Comparison of ENCODE assay signal across 11 cellular contexts in the genomic region with DNA sequence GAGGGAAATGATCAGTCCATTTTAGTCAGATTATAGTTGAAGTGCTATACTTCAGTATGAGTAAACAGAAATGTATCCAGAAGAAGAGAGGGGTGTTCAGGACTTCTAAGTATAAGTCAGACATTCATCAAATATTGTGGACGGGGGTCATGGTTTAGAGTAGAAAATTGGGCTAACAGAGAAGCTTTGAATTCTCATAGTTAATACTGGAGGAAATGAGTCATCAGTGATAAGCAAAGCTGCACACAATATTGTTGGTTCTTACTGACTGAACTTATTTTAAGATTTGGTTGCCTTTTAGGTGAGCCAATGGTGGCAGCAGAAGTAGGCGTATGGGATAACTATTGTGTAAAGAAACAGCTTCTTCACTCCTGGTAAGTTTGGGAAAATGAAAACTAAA. TPM values are rescaled to one million over a fixed set of nuclear protein-coding genes. Genes with fewer than 3 reads are reported as not detected.
A peak's percentile ranks its signal among the peaks of the same experiment; 100 is the strongest.
DNase-seq lines count a peak whose midpoint lies in the region; ATAC-seq, FAIRE-seq and TF ChIP-seq lines count a peak whose summit lies in the region.
"Had no signal": no experiment of that assay in that cellular context is flagged by ENCODE, and none has a peak within 500 bp of the region (broad histone marks: within the 10 kb centered on the region; RNA-seq: fewer than 3 reads in every experiment).

No MANE protein-coding gene starts in this region.

- CTCF ChIA-PET in HepG2 (lab: Yijun Ruan, JAX; ENCODE audit: low intra/inter-chr PET ratio, low total read pairs) = no interaction called here

- H3K4me1 ChIP-seq in Karpas-422 (ENCODE audit: low read length) = peaks cover 68% of the 10 kb centered on the region
- H3K4me1 ChIP-seq in HepG2 (ENCODE audit: insufficient read depth, low read length) = peaks cover 80% of the 10 kb centered on the region

- H3K4me1 Mint-ChIP-seq in activated T-helper 17 cell treated with anti-CD3 and anti-CD28 coated beads, Interleukin-2, amount 50 U/mL, for 72 hours = peaks cover 27% of the 10 kb centered on the region

- TF ChIP-seq EP300 in HepG2 (IDR thresholded peaks at IDR 0.05; ENCODE audit: low read depth in 2 of 2, low read length in 2 of 2) = no peak
- no peak for TF ChIP-seq EP300 in HepG2 (CRISPR knock-in tag; IDR thresholded peaks at IDR 0.05; ENCODE audit: borderline replicate concordance)

- POLR2A ChIA-PET in HepG2 (lab: Yijun Ruan, JAX) = interaction anchor here (0.9 to 6.7 kb wide), 7 partner anchors 9 to 97 kb away, joined by 3 to 144 read pairs (median 21); a partner anchor contains a TSS

- H3K9me3 ChIP-seq in Karpas-422 (ENCODE audit: low read length) = no peaks in the 10 kb centered on the region
- no peaks in the 10 kb centered on the region for H3K9me3 ChIP-seq in HepG2 (ENCODE audit: low read length)

- H2AFZ ChIP-seq in Karpas-422 (ENCODE audit: low read length) = no peak overlapping the region
- no peak overlapping the region for H2AFZ ChIP-seq in HepG2 (ENCODE audit: low read length)

- H3K27ac ChIP-seq in Karpas-422 (ENCODE audit: low read length) (peak overlapping the region; percentile 73), HepG2 (ENCODE audit: extremely low read length, insufficient read depth, low read length) (peak overlapping the region; percentile 47)

- in situ Hi-C loops in HepG2 (cut with HindIII; ENCODE audit: extremely low pct_ligation_motif_present, low pct_unique_long_range_greater_than_20kb) = no loop called here

- BruUV-seq in HepG2 (replicated peaks; lab: Mats Ljungman, UMichigan) = no TSS peak

- H3K4me3 Mint-ChIP-seq in activated T-helper 17 cell treated with anti-CD3 and anti-CD28 coated beads, Interleukin-2, amount 50 U/mL, for 72 hours = peak overlapping the region; percentile 92

- DNase-seq in CD1c-positive myeloid dendritic cell (ENCODE audit: extremely low spot score) (peak; percentile 16), Karpas-422 (no peak), HepG2 (ENCODE audit: low spot score) (peak; percentile 71), GM19239 (ENCODE audit: insufficient read length, low spot score) (no peak)
- DNase-seq in stimulated activated CD4-positive, alpha-beta T cell treated with anti-CD3 and anti-CD28 coated beads, Interleukin-15, amount 100 ng/mL, for 24 hours = no peak
- DNase-seq: activated gamma-delta T cell; NCI-H345; stimulated activated CD4-positive, alpha-beta T cell treated with anti-CD3 and anti-CD28 coated beads, Interleukin-4, amount 100 ng/mL, for 24 hours had no signal

- ATAC-seq in activated T-helper 17 cell treated with anti-CD3 and anti-CD28 coated beads, Interleukin-2, amount 50 U/mL, for 72 hours (replicated peaks) = peak; percentile 33
- no peak for ATAC-seq in HepG2
- ATAC-seq in HG02798 (IDR thresholded peaks at IDR 0.05; ENCODE audit: poor library complexity, unreplicated experiment) = no peak
- no peak for ATAC-seq in GM21786 (IDR thresholded peaks at IDR 0.05; ENCODE audit: unreplicated experiment)

- peaks cover 81% of the 10 kb centered on the region for H3K36me3 Mint-ChIP-seq in activated T-helper 17 cell treated with anti-CD3 and anti-CD28 coated beads, Interleukin-2, amount 50 U/mL, for 72 hours (ENCODE audit: low read depth)

- no peak for TF ChIP-seq CTCF in HepG2 (CRISPR knock-in tag; IDR thresholded peaks at IDR 0.05)

- peak overlapping the region; percentile 90 for H3K27ac Mint-ChIP-seq in activated T-helper 17 cell treated with anti-CD3 and anti-CD28 coated beads, Interleukin-2, amount 50 U/mL, for 72 hours

- 54% methylated on average over 2 of the region's 2 CpGs for WGBS in HepG2 (ENCODE audit: low lambda C conversion rate)

- peak overlapping the region; percentile 12 for H3K4me2 ChIP-seq in Karpas-422 (ENCODE audit: low read depth, low read length, poor library complexity, severe bottlenecking)
- peak overlapping the region; percentile 15; the same call in 1 of the 2 replicates for H3K4me2 ChIP-seq in HepG2 (ENCODE audit: low read depth, low read length)

- no peak overlapping the region for H3K9ac ChIP-seq in Karpas-422 (ENCODE audit: low read length)
- H3K9ac ChIP-seq in HepG2 (ENCODE audit: insufficient read depth, low read depth, low read length) = no peak overlapping the region

- no peaks in the 10 kb centered on the region for H3K27me3 ChIP-seq in Karpas-422 (ENCODE audit: low read length)
- no peaks in the 10 kb centered on the region for H3K27me3 ChIP-seq in HepG2 (ENCODE audit: control insufficient read depth in 1 of 2, insufficient read depth in 2 of 2, low read length in 2 of 2)

- H4K20me1 ChIP-seq in Karpas-422 (ENCODE audit: insufficient read depth, low read depth, low read length) (no peaks in the 10 kb centered on the region), HepG2 (ENCODE audit: insufficient read depth, low read length) (peaks cover 4% of the 10 kb centered on the region; the same call in 1 of the 2 replicates)

- H3K4me3 ChIP-seq in Karpas-422 (ENCODE audit: low read length) (no peak overlapping the region), HepG2 (replicated peaks in 1 of 3; ENCODE audit: insufficient read depth in 1 of 3, low read depth in 2 of 3, low read length in 3 of 3) (no peak overlapping the region; a peak in 1 of 6 replicates)

- peaks cover 40% of the 10 kb centered on the region for H3K79me2 ChIP-seq in Karpas-422 (ENCODE audit: low read length)
- peaks cover 8% of the 10 kb centered on the region for H3K79me2 ChIP-seq in HepG2 (ENCODE audit: insufficient read depth, low read length)

- no peaks in the 10 kb centered on the region for H3K9me3 Mint-ChIP-seq in activated T-helper 17 cell treated with anti-CD3 and anti-CD28 coated beads, Interleukin-2, amount 50 U/mL, for 72 hours

- H3K9me2 ChIP-seq in Karpas-422 (replicated peaks; ENCODE audit: insufficient read depth, low read length) = no peaks in the 10 kb centered on the region

- peaks cover 52% of the 10 kb centered on the region for H3K36me3 ChIP-seq in Karpas-422 (ENCODE audit: insufficient read depth, low read length)
- peaks cover 3 to 41% of the 10 kb centered on the region in 2 experiments for H3K36me3 ChIP-seq in HepG2 (replicated peaks in 1 of 2; ENCODE audit: control insufficient read depth in 1 of 2, insufficient read depth in 2 of 2, low read length in 2 of 2)

- FAIRE-seq in HepG2 (lab: Jason Lieb, UNC) = no peak
- FAIRE-seq in GM19239 (lab: Jason Lieb, UNC) = no peak

- H3K27me3 Mint-ChIP-seq in activated T-helper 17 cell treated with anti-CD3 and anti-CD28 coated beads, Interleukin-2, amount 50 U/mL, for 72 hours = no peaks in the 10 kb centered on the region

- intact Hi-C loops in HepG2 (cut with micrococcal nuclease; ENCODE audit: unreplicated experiment) = loop anchor here (1.0 to 2.0 kb wide), 2 partner anchors 11 to 34 kb away; a partner anchor contains a TSS

- TF ChIP-seq POLR2A in HepG2 (IDR thresholded peaks at IDR 0.05; ENCODE audit: insufficient read depth in 1 of 2, low read depth in 2 of 2, low read length in 2 of 2) = no peak

- no peak for TF ChIP-seq RAD21 in HepG2 (CRISPR knock-in tag; IDR thresholded peaks at IDR 0.05)

RNA-seq across cellular contexts. Expression of a gene that starts 1.7 kb away (rescaled TPM):
- 109 and 146 TPM in 2 replicates for total RNA-seq in Karpas-422 (2014; rRNA removed; shearing (Covaris generic); ENCODE audit: low replicate concordance)
- 10 to 100 TPM; 88.2 to 89.6 TPM for total RNA-seq in activated T-helper 17 cell treated with anti-CD3 and anti-CD28 coated beads, Interleukin-2, amount 50 U/mL, for 72 hours
- 22.4 and 54.4 TPM in 2 replicates for total RNA-seq in HepG2 (2016; rRNA removed; fragmentation: Illumina TruSeq; extraction: Trizol)
- 12.4 and 13.6 TPM in 2 replicates for total RNA-seq in HepG2 (2016; cell fraction: cytosol; rRNA removed; fragmentation: Illumina TruSeq; extraction: Trizol; ENCODE audit: low read depth)
- total RNA-seq in HepG2 (2016; cell fraction: insoluble cytoplasmic fraction; rRNA removed; fragmentation: Illumina TruSeq; extraction: Trizol) = 20.6 and 54.0 TPM in 2 replicates
- 25.2 and 28.6 TPM in 2 replicates for total RNA-seq in HepG2 (2016; cell fraction: membrane; rRNA removed; fragmentation: Illumina TruSeq; extraction: Trizol)
- 45.2 and 49.4 TPM in 2 replicates for total RNA-seq in HepG2 (2016; cell fraction: nucleus; rRNA removed; fragmentation: Illumina TruSeq; extraction: Trizol)
- 48.0 and 48.9 TPM in 2 replicates for polyA plus RNA-seq in HepG2 (2011; rRNA removed)
- 37.0 and 44.8 TPM in 2 replicates for polyA plus RNA-seq in HepG2 (2011; cell fraction: cytosol; rRNA removed)
- polyA plus RNA-seq in HepG2 (2011; cell fraction: nucleus; rRNA removed) = 132 and 139 TPM in 2 replicates
- polyA plus RNA-seq in HepG2 (2012) = 47.6 and 52.3 TPM in 2 replicates
- polyA plus RNA-seq in HepG2 (2016; cell fraction: cytosol; fragmentation: Illumina TruSeq; extraction: Trizol; ENCODE audit: low read depth) = 10.5 and 10.7 TPM in 2 replicates
- 15.4 and 19.0 TPM in 2 replicates for polyA plus RNA-seq in HepG2 (2016; cell fraction: insoluble cytoplasmic fraction; fragmentation: Illumina TruSeq; extraction: Trizol; ENCODE audit: low read depth)
- polyA plus RNA-seq in HepG2 (2016; cell fraction: membrane; fragmentation: Illumina TruSeq; extraction: Trizol; ENCODE audit: low read depth) = 16.9 and 18.1 TPM in 2 replicates
- 77.0 and 78.6 TPM in 2 replicates for polyA plus RNA-seq in HepG2 (2016; cell fraction: nucleus; fragmentation: Illumina TruSeq; extraction: Trizol; ENCODE audit: insufficient read depth, low read depth)
- 55.3 and 78.5 TPM in 2 replicates for polyA minus RNA-seq in HepG2 (2011; rRNA and poly(A)+ RNA removed; ENCODE audit: low replicate concordance)
- polyA minus RNA-seq in HepG2 (2011; cell fraction: cytosol; rRNA and poly(A)+ RNA removed) = 28.3 and 29.1 TPM in 2 replicates
- 40.4 and 52.2 TPM in 2 replicates for polyA minus RNA-seq in HepG2 (2011; cell fraction: nucleus; rRNA and poly(A)+ RNA removed)

RNA-seq across cellular contexts. Expression of a gene that starts 10.8 kb away (rescaled TPM):
- 149 and 174 TPM in 2 replicates for total RNA-seq in Karpas-422 (2014; rRNA removed; shearing (Covaris generic); ENCODE audit: low replicate concordance)
- total RNA-seq in activated T-helper 17 cell treated with anti-CD3 and anti-CD28 coated beads, Interleukin-2, amount 50 U/mL, for 72 hours = 100 to 1,000 TPM; 108 to 232 TPM
- 292 and 425 TPM in 2 replicates for total RNA-seq in HepG2 (2016; rRNA removed; fragmentation: Illumina TruSeq; extraction: Trizol)
- total RNA-seq in HepG2 (2016; cell fraction: cytosol; rRNA removed; fragmentation: Illumina TruSeq; extraction: Trizol; ENCODE audit: low read depth) = 46.3 and 52.8 TPM in 2 replicates
- total RNA-seq in HepG2 (2016; cell fraction: insoluble cytoplasmic fraction; rRNA removed; fragmentation: Illumina TruSeq; extraction: Trizol) = 297 and 437 TPM in 2 replicates
- total RNA-seq in HepG2 (2016; cell fraction: membrane; rRNA removed; fragmentation: Illumina TruSeq; extraction: Trizol) = 96.3 and 109 TPM in 2 replicates
- 167 and 182 TPM in 2 replicates for total RNA-seq in HepG2 (2016; cell fraction: nucleus; rRNA removed; fragmentation: Illumina TruSeq; extraction: Trizol)
- 135 and 219 TPM in 2 replicates for polyA plus RNA-seq in HepG2 (2011; rRNA removed)
- 87.9 and 139 TPM in 2 replicates for polyA plus RNA-seq in HepG2 (2011; cell fraction: cytosol; rRNA removed)
- polyA plus RNA-seq in HepG2 (2011; cell fraction: nucleus; rRNA removed) = 80.9 and 81.9 TPM in 2 replicates
- 147 and 167 TPM in 2 replicates for polyA plus RNA-seq in HepG2 (2012)
- polyA plus RNA-seq in HepG2 (2016; cell fraction: cytosol; fragmentation: Illumina TruSeq; extraction: Trizol; ENCODE audit: low read depth) = 29.1 and 31.6 TPM in 2 replicates
- 455 and 526 TPM in 2 replicates for polyA plus RNA-seq in HepG2 (2016; cell fraction: insoluble cytoplasmic fraction; fragmentation: Illumina TruSeq; extraction: Trizol; ENCODE audit: low read depth)
- 69.4 and 72.1 TPM in 2 replicates for polyA plus RNA-seq in HepG2 (2016; cell fraction: membrane; fragmentation: Illumina TruSeq; extraction: Trizol; ENCODE audit: low read depth)
- 371 TPM in 2 replicates for polyA plus RNA-seq in HepG2 (2016; cell fraction: nucleus; fragmentation: Illumina TruSeq; extraction: Trizol; ENCODE audit: insufficient read depth, low read depth)
- polyA minus RNA-seq in HepG2 (2011; rRNA and poly(A)+ RNA removed; ENCODE audit: low replicate concordance) = 62.3 and 243 TPM in 2 replicates
- 72.5 and 82.6 TPM in 2 replicates for polyA minus RNA-seq in HepG2 (2011; cell fraction: cytosol; rRNA and poly(A)+ RNA removed)
- 101 and 127 TPM in 2 replicates for polyA minus RNA-seq in HepG2 (2011; cell fraction: nucleus; rRNA and poly(A)+ RNA removed)

RNA-seq across cellular contexts. Expression of a gene that starts 11.1 kb away (rescaled TPM):
- 121 and 200 TPM in 2 replicates for total RNA-seq in Karpas-422 (2014; rRNA removed; shearing (Covaris generic); ENCODE audit: low replicate concordance)
- total RNA-seq in activated T-helper 17 cell treated with anti-CD3 and anti-CD28 coated beads, Interleukin-2, amount 50 U/mL, for 72 hours = 10 to 100 TPM in 1 of 2 donors, 1 to 10 TPM in 1; 8.3 to 25.4 TPM
- total RNA-seq in HepG2 (2016; rRNA removed; fragmentation: Illumina TruSeq; extraction: Trizol) = 124 and 175 TPM in 2 replicates
- total RNA-seq in HepG2 (2016; cell fraction: cytosol; rRNA removed; fragmentation: Illumina TruSeq; extraction: Trizol; ENCODE audit: low read depth) = 25.3 and 32.9 TPM in 2 replicates
- total RNA-seq in HepG2 (2016; cell fraction: insoluble cytoplasmic fraction; rRNA removed; fragmentation: Illumina TruSeq; extraction: Trizol) = 124 and 200 TPM in 2 replicates
- total RNA-seq in HepG2 (2016; cell fraction: membrane; rRNA removed; fragmentation: Illumina TruSeq; extraction: Trizol) = 65.6 and 67.9 TPM in 2 replicates
- total RNA-seq in HepG2 (2016; cell fraction: nucleus; rRNA removed; fragmentation: Illumina TruSeq; extraction: Trizol) = 54.9 and 62.4 TPM in 2 replicates
- polyA plus RNA-seq in HepG2 (2011; rRNA removed) = 85.5 and 85.8 TPM in 2 replicates
- 97.1 and 104 TPM in 2 replicates for polyA plus RNA-seq in HepG2 (2011; cell fraction: cytosol; rRNA removed)
- 23.5 and 32.4 TPM in 2 replicates for polyA plus RNA-seq in HepG2 (2011; cell fraction: nucleus; rRNA removed)
- polyA plus RNA-seq in HepG2 (2012) = 63.4 and 77.8 TPM in 2 replicates
- 24.3 and 28.7 TPM in 2 replicates for polyA plus RNA-seq in HepG2 (2016; cell fraction: cytosol; fragmentation: Illumina TruSeq; extraction: Trizol; ENCODE audit: low read depth)
- 138 and 145 TPM in 2 replicates for polyA plus RNA-seq in HepG2 (2016; cell fraction: insoluble cytoplasmic fraction; fragmentation: Illumina TruSeq; extraction: Trizol; ENCODE audit: low read depth)
- 40.5 and 43.9 TPM in 2 replicates for polyA plus RNA-seq in HepG2 (2016; cell fraction: membrane; fragmentation: Illumina TruSeq; extraction: Trizol; ENCODE audit: low read depth)
- polyA plus RNA-seq in HepG2 (2016; cell fraction: nucleus; fragmentation: Illumina TruSeq; extraction: Trizol; ENCODE audit: insufficient read depth, low read depth) = 58.7 and 60.7 TPM in 2 replicates
- 48.6 and 65.8 TPM in 2 replicates for polyA minus RNA-seq in HepG2 (2011; rRNA and poly(A)+ RNA removed; ENCODE audit: low replicate concordance)
- polyA minus RNA-seq in HepG2 (2011; cell fraction: cytosol; rRNA and poly(A)+ RNA removed) = 59.8 and 64.2 TPM in 2 replicates
- 40.7 and 55.8 TPM in 2 replicates for polyA minus RNA-seq in HepG2 (2011; cell fraction: nucleus; rRNA and poly(A)+ RNA removed)

RNA-seq across cellular contexts. Expression of a gene that starts 30.4 kb away (rescaled TPM):
- 0.22 and 2.8 TPM in 2 replicates for total RNA-seq in Karpas-422 (2014; rRNA removed; shearing (Covaris generic); ENCODE audit: low replicate concordance)
- total RNA-seq in activated T-helper 17 cell treated with anti-CD3 and anti-CD28 coated beads, Interleukin-2, amount 50 U/mL, for 72 hours = 1 to 10 TPM; 3.0 to 6.0 TPM
- 0.44 TPM in 1 of 2 replicates, not detected in the other for total RNA-seq in HepG2 (2016; rRNA removed; fragmentation: Illumina TruSeq; extraction: Trizol)
- 0.18 TPM in 1 of 2 replicates, not detected in the other for total RNA-seq in HepG2 (2016; cell fraction: cytosol; rRNA removed; fragmentation: Illumina TruSeq; extraction: Trizol; ENCODE audit: low read depth)
- 0.37 and 0.84 TPM in 2 replicates for total RNA-seq in HepG2 (2016; cell fraction: insoluble cytoplasmic fraction; rRNA removed; fragmentation: Illumina TruSeq; extraction: Trizol)
- total RNA-seq in HepG2 (2016; cell fraction: membrane; rRNA removed; fragmentation: Illumina TruSeq; extraction: Trizol) = 0.09 TPM in 1 of 2 replicates, not detected in the other
- 0.50 and 1.5 TPM in 2 replicates for total RNA-seq in HepG2 (2016; cell fraction: nucleus; rRNA removed; fragmentation: Illumina TruSeq; extraction: Trizol)
- 0.71 and 1.1 TPM in 2 replicates for polyA plus RNA-seq in HepG2 (2011; rRNA removed)
- polyA plus RNA-seq in HepG2 (2011; cell fraction: cytosol; rRNA removed) = 0.09 and 0.36 TPM in 2 replicates
- polyA plus RNA-seq in HepG2 (2011; cell fraction: nucleus; rRNA removed) = 2.6 and 2.9 TPM in 2 replicates
- polyA plus RNA-seq in HepG2 (2012) = 0.98 and 1.5 TPM in 2 replicates
- polyA plus RNA-seq in HepG2 (2016; cell fraction: cytosol; fragmentation: Illumina TruSeq; extraction: Trizol; ENCODE audit: low read depth) = 0.05 and 0.24 TPM in 2 replicates
- polyA plus RNA-seq in HepG2 (2016; cell fraction: insoluble cytoplasmic fraction; fragmentation: Illumina TruSeq; extraction: Trizol; ENCODE audit: low read depth) = not detected in 2 replicates
- polyA plus RNA-seq in HepG2 (2016; cell fraction: membrane; fragmentation: Illumina TruSeq; extraction: Trizol; ENCODE audit: low read depth) = 0.12 TPM in 1 of 2 replicates, not detected in the other
- polyA plus RNA-seq in HepG2 (2016; cell fraction: nucleus; fragmentation: Illumina TruSeq; extraction: Trizol; ENCODE audit: insufficient read depth, low read depth) = 1.6 and 1.9 TPM in 2 replicates
- 0.09 and 0.10 TPM in 2 replicates for polyA minus RNA-seq in HepG2 (2011; rRNA and poly(A)+ RNA removed; ENCODE audit: low replicate concordance)
- not detected in 2 replicates for polyA minus RNA-seq in HepG2 (2011; cell fraction: cytosol; rRNA and poly(A)+ RNA removed)
- polyA minus RNA-seq in HepG2 (2011; cell fraction: nucleus; rRNA and poly(A)+ RNA removed) = 0.52 and 1.5 TPM in 2 replicates

RNA-seq across cellular contexts. Expression of a gene that starts 43.9 kb away (rescaled TPM):
- 405 and 471 TPM in 2 replicates for total RNA-seq in Karpas-422 (2014; rRNA removed; shearing (Covaris generic); ENCODE audit: low replicate concordance)
- total RNA-seq in activated T-helper 17 cell treated with anti-CD3 and anti-CD28 coated beads, Interleukin-2, amount 50 U/mL, for 72 hours = 100 to 1,000 TPM; 498 to 792 TPM
- 572 and 599 TPM in 2 replicates for total RNA-seq in HepG2 (2016; rRNA removed; fragmentation: Illumina TruSeq; extraction: Trizol)
- total RNA-seq in HepG2 (2016; cell fraction: cytosol; rRNA removed; fragmentation: Illumina TruSeq; extraction: Trizol; ENCODE audit: low read depth) = 170 and 177 TPM in 2 replicates
- total RNA-seq in HepG2 (2016; cell fraction: insoluble cytoplasmic fraction; rRNA removed; fragmentation: Illumina TruSeq; extraction: Trizol) = 576 and 629 TPM in 2 replicates
- 222 TPM in 2 replicates for total RNA-seq in HepG2 (2016; cell fraction: membrane; rRNA removed; fragmentation: Illumina TruSeq; extraction: Trizol)
- 198 and 219 TPM in 2 replicates for total RNA-seq in HepG2 (2016; cell fraction: nucleus; rRNA removed; fragmentation: Illumina TruSeq; extraction: Trizol)
- polyA plus RNA-seq in HepG2 (2011; rRNA removed) = 330 and 333 TPM in 2 replicates
- 318 and 570 TPM in 2 replicates for polyA plus RNA-seq in HepG2 (2011; cell fraction: cytosol; rRNA removed)
- polyA plus RNA-seq in HepG2 (2011; cell fraction: nucleus; rRNA removed) = 143 and 151 TPM in 2 replicates
- 315 and 361 TPM in 2 replicates for polyA plus RNA-seq in HepG2 (2012)
- 167 and 168 TPM in 2 replicates for polyA plus RNA-seq in HepG2 (2016; cell fraction: cytosol; fragmentation: Illumina TruSeq; extraction: Trizol; ENCODE audit: low read depth)
- 522 and 567 TPM in 2 replicates for polyA plus RNA-seq in HepG2 (2016; cell fraction: insoluble cytoplasmic fraction; fragmentation: Illumina TruSeq; extraction: Trizol; ENCODE audit: low read depth)
- polyA plus RNA-seq in HepG2 (2016; cell fraction: membrane; fragmentation: Illumina TruSeq; extraction: Trizol; ENCODE audit: low read depth) = 181 and 189 TPM in 2 replicates
- polyA plus RNA-seq in HepG2 (2016; cell fraction: nucleus; fragmentation: Illumina TruSeq; extraction: Trizol; ENCODE audit: insufficient read depth, low read depth) = 254 and 280 TPM in 2 replicates
- polyA minus RNA-seq in HepG2 (2011; rRNA and poly(A)+ RNA removed; ENCODE audit: low replicate concordance) = 124 and 252 TPM in 2 replicates
- 128 and 156 TPM in 2 replicates for polyA minus RNA-seq in HepG2 (2011; cell fraction: cytosol; rRNA and poly(A)+ RNA removed)
- 40.2 and 48.9 TPM in 2 replicates for polyA minus RNA-seq in HepG2 (2011; cell fraction: nucleus; rRNA and poly(A)+ RNA removed)

Comparison
In these comparisons a context has a peak if more than half of its experiments do, and no peak if none do; other contexts are left out.
1. DNase-seq: peak in CD1c-positive myeloid dendritic cell (single experiment) and HepG2 (single experiment); none in Karpas-422 (single experiment), stimulated activated CD4-positive, alpha-beta T cell treated with anti-CD3 and anti-CD28 coated beads, Interleukin-15, amount 100 ng/mL, for 24 hours (single experiment) and GM19239 (single experiment).